Comparison of ENCODE assay signal across 8 cellular contexts in genomic region chrX:136711147-136711546, GRCh38.
DNase-seq lines count a peak whose midpoint lies in the region; ATAC-seq and TF ChIP-seq lines count a peak whose summit lies in the region.

No MANE protein-coding gene starts in this region.

- ATAC-seq in HG03457 (IDR thresholded peaks at IDR 0.05; ENCODE audit: unreplicated experiment) = no peak

- no peaks in the 10 kb centered on the region for H3K36me3 ChIP-seq in transverse colon

- H3K36me3 Mint-ChIP-seq in activated naive CD4-positive, alpha-beta T cell treated with anti-CD3 and anti-CD28 coated beads for 36 hours (ENCODE audit: low read depth) = peaks cover 11% of the 10 kb centered on the region
- peaks cover 6% of the 10 kb centered on the region for H3K36me3 Mint-ChIP-seq in activated naive CD8-positive, alpha-beta T cell treated with anti-CD3 and anti-CD28 coated beads for 36 hours
- peaks cover 0 to 5% (median 0%) of the 10 kb centered on the region in 3 donors for H3K36me3 Mint-ChIP-seq in immature natural killer cell

- peaks cover 74% of the 10 kb centered on the region for H3K4me1 Mint-ChIP-seq in activated naive CD4-positive, alpha-beta T cell treated with anti-CD3 and anti-CD28 coated beads for 36 hours (ENCODE audit: low read depth)
- H3K4me1 Mint-ChIP-seq in activated naive CD8-positive, alpha-beta T cell treated with anti-CD3 and anti-CD28 coated beads for 36 hours = peaks cover 49% of the 10 kb centered on the region
- H3K4me1 Mint-ChIP-seq in immature natural killer cell = peaks cover 19 to 23% of the 10 kb centered on the region in 2 donors

- no peaks in the 10 kb centered on the region for H3K9me3 ChIP-seq in transverse colon

- peak in 4 of 5 experiments; percentile 12 to 27 (median 20) for TF ChIP-seq CTCF in transverse colon (IDR thresholded peaks at IDR 0.05)

- H3K4me3 ChIP-seq in transverse colon = no peak overlapping the region

- TF ChIP-seq EP300 in transverse colon (IDR thresholded peaks at IDR 0.05; ENCODE audit: low read depth) = no peak

- intact Hi-C loops in activated naive CD4-positive, alpha-beta T cell treated with anti-CD3 and anti-CD28 coated beads for 36 hours (cut with micrococcal nuclease) = loop anchor here (1.0 to 5.0 kb wide), 5 partner anchors 54 to 341 kb away; partner anchors contain the start of gene ARHGEF6
- intact Hi-C loops in transverse colon (cut with DNase I; ENCODE audit: low total_unique reads) = loop anchor here (10.0 kb wide), 1 partner anchor 214 kb away; no protein-coding TSS in a partner anchor

- in situ Hi-C loops in transverse colon (cut with MboI; ENCODE audit: low pct_ligation_motif_present in 1 of 4, low pct_unique_long_range_greater_than_20kb in 1 of 4, low sequenced_read_pairs in 3 of 4) = loop anchor here in 3 of 4 donors (10.0 to 25.0 kb wide), 3 partner anchors 201 to 226 kb away; no protein-coding TSS in a partner anchor

- no peak for TF ChIP-seq POLR2A in transverse colon (IDR thresholded peaks at IDR 0.05)

- H3K4me3 Mint-ChIP-seq in activated naive CD4-positive, alpha-beta T cell treated with anti-CD3 and anti-CD28 coated beads for 36 hours = no peak overlapping the region
- H3K4me3 Mint-ChIP-seq in activated naive CD8-positive, alpha-beta T cell treated with anti-CD3 and anti-CD28 coated beads for 36 hours = no peak overlapping the region
- H3K4me3 Mint-ChIP-seq in immature natural killer cell = no peak overlapping the region

- CTCF ChIA-PET in activated naive CD4-positive, alpha-beta T cell treated with anti-CD3 and anti-CD28 coated beads for 36 hours (lab: Charles Lee) = interaction anchor here (0.9 to 1.1 kb wide), 2 partner anchors 63 to 68 kb away, joined by 3 to 4 read pairs; no protein-coding TSS in a partner anchor

- WGBS in transverse colon (ENCODE audit: low coverage in 1 of 2), 2 donors = 52% methylated on average over 1 of the region's 1 CpG; no CpG with 5 or more reads in 1 of the 2 donors

- H3K9me3 Mint-ChIP-seq in activated naive CD4-positive, alpha-beta T cell treated with anti-CD3 and anti-CD28 coated beads for 36 hours = no peaks in the 10 kb centered on the region
- H3K9me3 Mint-ChIP-seq in activated naive CD8-positive, alpha-beta T cell treated with anti-CD3 and anti-CD28 coated beads for 36 hours = no peaks in the 10 kb centered on the region
- no peaks in the 10 kb centered on the region for H3K9me3 Mint-ChIP-seq in immature natural killer cell

- no peaks in the 10 kb centered on the region for H3K27me3 ChIP-seq in transverse colon

- H3K4me1 ChIP-seq in transverse colon = peaks cover 0 to 3% (median 0%) of the 10 kb centered on the region in 4 donors

- no peak overlapping the region for H3K27ac ChIP-seq in transverse colon

- H3K27me3 Mint-ChIP-seq in activated naive CD4-positive, alpha-beta T cell treated with anti-CD3 and anti-CD28 coated beads for 36 hours (ENCODE audit: low read depth) = no peaks in the 10 kb centered on the region
- no peaks in the 10 kb centered on the region for H3K27me3 Mint-ChIP-seq in activated naive CD8-positive, alpha-beta T cell treated with anti-CD3 and anti-CD28 coated beads for 36 hours
- peaks cover 0 to 6% (median 0%) of the 10 kb centered on the region in 3 donors for H3K27me3 Mint-ChIP-seq in immature natural killer cell (ENCODE audit: low read depth in 3 of 3)

- peak overlapping the region; percentile 95 for H3K27ac Mint-ChIP-seq in activated naive CD4-positive, alpha-beta T cell treated with anti-CD3 and anti-CD28 coated beads for 36 hours
- peak overlapping the region; percentile 92 for H3K27ac Mint-ChIP-seq in activated naive CD8-positive, alpha-beta T cell treated with anti-CD3 and anti-CD28 coated beads for 36 hours
- H3K27ac Mint-ChIP-seq in immature natural killer cell = peak overlapping the region in 5 of 6 donors; percentile 8 to 74 (median 60)

- DNase-seq in activated naive CD4-positive, alpha-beta T cell treated with anti-CD3 and anti-CD28 coated beads for 36 hours = peak; percentile 56
- no peak for DNase-seq in activated naive CD4-positive, alpha-beta T cell (lab: John Stamatoyannopoulos, UW)
- DNase-seq in NAMALWA (ENCODE audit: low spot score) (peak; percentile 6), immature natural killer cell (no peak), transverse colon (peak; percentile 39), DMS79 (lab: John Stamatoyannopoulos, UW) (no peak)
- peak; percentile 14 for DNase-seq in activated naive CD8-positive, alpha-beta T cell treated with anti-CD3 and anti-CD28 coated beads for 36 hours

Comparison
In these comparisons a context has a peak if more than half of its experiments do, and no peak if none do; other contexts are left out.
1. DNase-seq: peak in activated naive CD4-positive, alpha-beta T cell treated with anti-CD3 and anti-CD28 coated beads for 36 hours (single experiment), NAMALWA (single experiment), activated naive CD8-positive, alpha-beta T cell treated with anti-CD3 and anti-CD28 coated beads for 36 hours (single experiment) and transverse colon (single experiment); none in activated naive CD4-positive, alpha-beta T cell (0 of 4), immature natural killer cell (0 of 3) and DMS79 (single experiment).
2. Peak in every context shown above with its lines, with median percentiles within 50 percentile points of each other: H3K27ac Mint-ChIP-seq.